ENCODE assay signal across 8 cellular contexts in the genomic region with DNA sequence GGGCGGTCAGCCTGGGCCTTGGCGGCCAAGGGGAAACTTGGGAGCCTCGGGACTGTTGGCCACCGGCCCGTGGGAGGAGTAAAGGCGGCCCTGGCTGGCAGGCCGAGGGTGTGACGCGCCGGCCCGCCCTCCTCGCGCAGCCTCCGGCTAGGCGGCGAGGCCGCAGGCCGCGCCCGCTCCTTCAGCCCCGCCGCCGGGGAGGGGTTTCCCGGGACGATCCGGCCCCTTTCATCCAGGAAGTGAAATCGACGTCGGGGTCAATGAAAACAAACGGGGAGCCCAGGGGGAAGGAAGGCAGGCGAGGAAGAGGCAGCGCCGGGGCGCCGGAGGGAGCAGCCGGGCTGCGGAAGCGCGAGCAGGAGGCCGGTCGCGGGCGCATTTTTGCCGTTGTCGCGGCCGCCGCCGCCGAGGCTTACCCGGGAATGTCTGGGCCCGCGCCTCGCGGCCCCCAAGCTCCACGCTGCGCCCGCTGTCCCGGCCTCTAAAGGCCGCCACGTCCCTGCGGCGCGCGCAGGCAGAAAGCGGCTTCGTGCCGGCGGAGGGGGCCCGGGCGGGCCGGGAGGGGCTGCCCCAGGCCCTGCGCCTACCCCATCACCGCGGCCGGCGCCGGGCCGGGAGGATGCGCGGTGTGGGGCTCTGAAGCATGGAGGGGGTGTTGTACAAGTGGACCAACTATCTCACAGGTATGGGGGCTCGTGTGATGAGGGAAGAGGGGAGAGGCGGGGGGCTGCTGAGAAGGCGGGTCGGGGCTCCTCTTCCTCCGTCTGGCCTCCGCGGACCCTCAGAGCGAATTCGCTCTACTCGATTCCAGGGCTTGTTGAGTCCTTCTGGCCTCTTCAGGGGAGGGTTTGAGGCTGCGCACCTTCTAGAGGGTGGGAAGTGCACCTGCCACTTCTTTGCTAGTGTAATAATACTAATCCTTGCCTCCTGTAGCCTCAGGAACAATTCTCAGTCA. TPM values are rescaled to one million over a fixed set of nuclear protein-coding genes. Genes with fewer than 3 reads are reported as not detected.
A peak's percentile ranks its signal among the peaks of the same experiment; 100 is the strongest.
DNase-seq lines count a peak whose midpoint lies in the region; ATAC-seq, FAIRE-seq and TF ChIP-seq lines count a peak whose summit lies in the region.

A gene (plus strand): TSS at position 231 of the 955 bp plus-strand sequence. CDS start 413 bp downstream, at position 644.

- H3K4me3 ChIP-seq in WERI-Rb-1 (ENCODE audit: low read depth, low read length) (peak within 1 kb of the TSS; percentile 81), breast epithelium (peak within 1 kb of the TSS; percentile 78 to 92 (median 84)), small intestine (ENCODE audit: low read depth in 1 of 2, low read length in 2 of 2) (peak within 1 kb of the TSS; percentile 75 to 95)

- H3K4me1 ChIP-seq in breast epithelium (peaks cover 0 to 9% of the 10 kb centered on the region in 2 donors), small intestine (ENCODE audit: control insufficient read depth in 2 of 2, insufficient read depth in 1 of 2, low read depth in 1 of 2, low read length in 1 of 2) (peaks cover 19 to 31% of the 10 kb centered on the region in 2 donors)

- H3K27ac ChIP-seq in WERI-Rb-1, result peak within 1 kb of the TSS; percentile 85
- H3K27ac ChIP-seq in breast epithelium, result peak within 1 kb of the TSS; percentile 93 to 95
- peak within 1 kb of the TSS; percentile 78 to 100 for H3K27ac ChIP-seq in small intestine (ENCODE audit: low read depth in 1 of 2, low read length in 1 of 2)

- TF ChIP-seq CTCF in WERI-Rb-1 (IDR thresholded peaks at IDR 0.05; ENCODE audit: low read depth, low read length) (no peak), breast epithelium (IDR thresholded peaks at IDR 0.05) (no peak)

- WGBS in small intestine, 3 donors, result 0 to 1% (median 0%) methylated on average over 36 to 92 of the region's 92 CpGs

- in situ Hi-C loops in ACHN (cut with HindIII; ENCODE audit: low pct_ligation_motif_present, low pct_unique_long_range_greater_than_20kb, low sequenced_read_pairs), result no loop called here

- intact Hi-C loops in breast epithelium (cut with DNase I; ENCODE audit: low total_unique reads), result no loop called here

- no peak for TF ChIP-seq POLR2A in breast epithelium (IDR thresholded peaks at IDR 0.05)

- FAIRE-seq in small intestine (lab: Jason Lieb, UNC), result no peak

- DNase-seq in ACHN (peak; percentile 99), NCI-H2196 (lab: John Stamatoyannopoulos, UW; ENCODE audit: unreplicated experiment) (peak; percentile 97), WERI-Rb-1 (peak; percentile 94), breast epithelium (ENCODE audit: low spot score in 2 of 2) (peak; percentile 84 to 92), iPS-NIHi11 (ENCODE audit: low spot score) (peak; percentile 94), small intestine (peak; percentile 95)

- H3K36me3 ChIP-seq in WERI-Rb-1 (peaks cover under 1% of the 10 kb centered on the region; the same call in 1 of the 2 replicates), breast epithelium (no peaks in the 10 kb centered on the region), small intestine (ENCODE audit: control insufficient read depth in 2 of 2, insufficient read depth in 2 of 2, low read length in 2 of 2) (no peaks in the 10 kb centered on the region)

- H3K9me3 ChIP-seq in WERI-Rb-1 (ENCODE audit: severe bottlenecking) (no peaks in the 10 kb centered on the region), breast epithelium (no peaks in the 10 kb centered on the region), small intestine (ENCODE audit: control insufficient read depth, low read depth) (no peaks in the 10 kb centered on the region)

- ATAC-seq in GM18868 (IDR thresholded peaks at IDR 0.05; ENCODE audit: unreplicated experiment) (peak; percentile 70), HG03103 (IDR thresholded peaks at IDR 0.05; ENCODE audit: low read depth, unreplicated experiment) (peak; percentile 48)

- H3K27me3 ChIP-seq in WERI-Rb-1 (ENCODE audit: insufficient read depth, low read depth, severe bottlenecking) (no peaks in the 10 kb centered on the region), breast epithelium (no peaks in the 10 kb centered on the region), small intestine (ENCODE audit: control insufficient read depth in 2 of 2, insufficient read depth in 2 of 2, low read length in 2 of 2) (no peaks in the 10 kb centered on the region)

RNA-seq across cellular contexts. Expression of the gene that starts here (rescaled TPM):
- 10 to 100 TPM in 2 of 3 donors, 1 to 10 TPM in 1; 9.8 to 15.2 (median 12.0) TPM for total RNA-seq in breast epithelium
- polyA plus RNA-seq in small intestine, result 1 to 10 TPM; 2.9 to 4.1 (median 3.3) TPM

Comparison
In these comparisons a context has a peak if more than half of its experiments do, and no peak if none do; other contexts are left out.
1. Peak in every context shown above with its lines: DNase-seq, ATAC-seq, H3K4me3 ChIP-seq and H3K27ac ChIP-seq.